8 cellular contexts compared by ENCODE assay signal in genomic region chr17:76241205-76241539, GRCh38. TPM values are rescaled to one million over a fixed set of nuclear protein-coding genes. Genes with fewer than 3 reads are reported as not detected.
DNase-seq lines count a peak whose midpoint lies in the region; ATAC-seq and TF ChIP-seq lines count a peak whose summit lies in the region.

No MANE protein-coding gene starts in this region.

- no peak overlapping the region for H3K27ac ChIP-seq in HUES6 (ENCODE audit: low read depth, low read length)
- H3K27ac ChIP-seq in subcutaneous abdominal adipose tissue (ENCODE audit: low read depth, low read length), result peak overlapping the region; percentile 70

- H3K9ac ChIP-seq in HUES6 (ENCODE audit: low read length), result peak overlapping the region; percentile 67
- H3K9ac ChIP-seq in subcutaneous abdominal adipose tissue (ENCODE audit: low read length in 5 of 5), result peak overlapping the region; percentile 22 to 79 (median 78)

- ATAC-seq in left lobe of liver, result peak; percentile 35
- ATAC-seq in GM21526 (IDR thresholded peaks at IDR 0.05; ENCODE audit: low FRiP score, unreplicated experiment), result no peak
- ATAC-seq in HG03457 (IDR thresholded peaks at IDR 0.05; ENCODE audit: unreplicated experiment), result no peak
- ATAC-seq in GM21390 (IDR thresholded peaks at IDR 0.05; ENCODE audit: unreplicated experiment), result no peak

- H3K9me3 ChIP-seq in HUES6 (ENCODE audit: control insufficient read depth, insufficient read depth, low read depth, low read length) (no peaks in the 10 kb centered on the region), subcutaneous abdominal adipose tissue (ENCODE audit: control insufficient read depth in 5 of 5, low read length in 5 of 5) (no peaks in the 10 kb centered on the region)

- no peak for TF ChIP-seq CTCF in astrocyte of the spinal cord (IDR thresholded peaks at IDR 0.05; ENCODE audit: low read depth, low read length)

- DNase-seq in astrocyte of the spinal cord (ENCODE audit: low read depth, low spot score), result no peak
- DNase-seq in left lobe of liver (ENCODE audit: low spot score), result no peak
- no peak for DNase-seq in AG08396 (ENCODE audit: low spot score)

- H3K4me1 ChIP-seq in HUES6 (ENCODE audit: control insufficient read depth, insufficient read depth, low read length), result peaks cover 10% of the 10 kb centered on the region
- peaks cover 7 to 67% (median 51%) of the 10 kb centered on the region in 5 donors for H3K4me1 ChIP-seq in subcutaneous abdominal adipose tissue (ENCODE audit: control insufficient read depth in 5 of 5, insufficient read depth in 5 of 5, low read length in 5 of 5)

- peaks cover 66% of the 10 kb centered on the region for H3K27me3 ChIP-seq in HUES6 (ENCODE audit: control insufficient read depth, insufficient read depth, low read length)
- no peaks in the 10 kb centered on the region for H3K27me3 ChIP-seq in subcutaneous abdominal adipose tissue (ENCODE audit: control insufficient read depth in 5 of 5, insufficient read depth in 4 of 5, low read length in 5 of 5)

- H3K36me3 ChIP-seq in HUES6 (ENCODE audit: control insufficient read depth, insufficient read depth, low read length) (no peaks in the 10 kb centered on the region), subcutaneous abdominal adipose tissue (ENCODE audit: control insufficient read depth in 5 of 5, insufficient read depth in 5 of 5, low read length in 5 of 5) (no peaks in the 10 kb centered on the region)

- peak overlapping the region; percentile 79 for H3K4me3 ChIP-seq in HUES6 (ENCODE audit: low read depth, low read length)
- H3K4me3 ChIP-seq in astrocyte of the spinal cord (ENCODE audit: low read depth, low read length), result peak overlapping the region; percentile 47
- H3K4me3 ChIP-seq in subcutaneous abdominal adipose tissue (ENCODE audit: low read depth in 1 of 5, low read length in 5 of 5), result peak overlapping the region; percentile 67 to 90 (median 79)

- in situ Hi-C loops in astrocyte of the spinal cord (cut with HindIII; ENCODE audit: low sequenced_read_pairs), result no loop called here

RNA-seq across cellular contexts. Expression of gene RNF157, which starts 0.9 kb away (rescaled TPM):
- total RNA-seq in left lobe of liver, result 12.4 TPM

RNA-seq across cellular contexts. Expression of gene UBALD2, which starts 24.0 kb away (rescaled TPM):
- total RNA-seq in left lobe of liver, result 23.8 TPM
